In genomic region chr19:13024958-13025653, GRCh38 we compare ENCODE assay signal across 9 cellular contexts. TPM values are rescaled to one million over a fixed set of nuclear protein-coding genes. Genes with fewer than 3 reads are reported as not detected.
DNase-seq lines count a peak whose midpoint lies in the region; ATAC-seq and TF ChIP-seq lines count a peak whose summit lies in the region.
"Had no signal": no experiment of that assay in that cellular context is flagged by ENCODE, and none has a peak within 500 bp of the region (broad histone marks: within the 10 kb centered on the region; RNA-seq: fewer than 3 reads in every experiment).

No MANE protein-coding gene starts in this region.

- H3K4me1 ChIP-seq in lower lobe of right lung, result peaks cover 95% of the 10 kb centered on the region
- peaks cover 0 to 92% (median 38%) of the 10 kb centered on the region in 4 donors for H3K4me1 ChIP-seq in tibial nerve

- no peak overlapping the region for H3K27ac ChIP-seq in brain microvascular endothelial cell
- H3K27ac ChIP-seq in lower lobe of right lung, result peak overlapping the region; percentile 87
- H3K27ac ChIP-seq in tibial nerve, result peak overlapping the region in 2 of 4 donors; percentile 92 to 95

- intact Hi-C loops in lower lobe of right lung (cut with DNase I), result no loop called here

- peak; percentile 16 to 27 for ATAC-seq in lower lobe of right lung
- ATAC-seq in GM19023 (IDR thresholded peaks at IDR 0.05; ENCODE audit: unreplicated experiment), result no peak

- DNase-seq in NCI-H1092 treated with DMSO at 0.1 percent for 48 hours (lab: John Stamatoyannopoulos, UW) (peak; percentile 25), NCI-H1092 (lab: John Stamatoyannopoulos, UW) (no peak), brain microvascular endothelial cell (no peak), lower lobe of right lung (peak; percentile 79), tibial nerve (ENCODE audit: low spot score in 2 of 2) (no peak), NCI-H446 (lab: John Stamatoyannopoulos, UW) (no peak), NCI-H526 treated with DMSO at 0.1 percent for 48 hours (lab: John Stamatoyannopoulos, UW) (no peak)

- H3K4me3 ChIP-seq in brain microvascular endothelial cell (ENCODE audit: low read depth, low read length) (peak overlapping the region; percentile 9), lower lobe of right lung (peak overlapping the region; percentile 55), tibial nerve (peak overlapping the region; percentile 22 to 49 (median 40))

- WGBS in tibial nerve, 2 donors, result 53 to 59% methylated on average over 45 of the region's 45 CpGs

- H3K36me3 ChIP-seq in brain microvascular endothelial cell (replicated peaks) (no peaks in the 10 kb centered on the region), lower lobe of right lung (no peaks in the 10 kb centered on the region), tibial nerve (peaks cover 0 to 9% (median 0%) of the 10 kb centered on the region in 3 donors)

- TF ChIP-seq POLR2A in tibial nerve (IDR thresholded peaks at IDR 0.05), result no peak

- in situ Hi-C loops in brain microvascular endothelial cell (cut with HindIII; ENCODE audit: low pct_ligation_motif_present, low sequenced_read_pairs), result no loop called here

- H3K27me3 ChIP-seq in brain microvascular endothelial cell (replicated peaks) (no peaks in the 10 kb centered on the region), lower lobe of right lung (ENCODE audit: low read depth) (no peaks in the 10 kb centered on the region), tibial nerve (no peaks in the 10 kb centered on the region)

- TF ChIP-seq CTCF in brain microvascular endothelial cell (IDR thresholded peaks at IDR 0.05; ENCODE audit: low read depth, low read length, missing control alignments), result no peak
- TF ChIP-seq CTCF in lower lobe of right lung (IDR thresholded peaks at IDR 0.05), result no peak
- no peak for TF ChIP-seq CTCF in tibial nerve (IDR thresholded peaks at IDR 0.05)

- TF ChIP-seq EP300 in tibial nerve (IDR thresholded peaks at IDR 0.05), result no peak

- no peaks in the 10 kb centered on the region for H3K9me3 ChIP-seq in lower lobe of right lung
- no peaks in the 10 kb centered on the region for H3K9me3 ChIP-seq in tibial nerve

RNA-seq across cellular contexts. Expression of gene NFIX, which starts 29.8 kb away (rescaled TPM):
- total RNA-seq in lower lobe of right lung (146 TPM), tibial nerve (10 to 100 TPM; 39.8 to 55.8 (median 48.2) TPM)

RNA-seq across cellular contexts. Expression of gene DAND5, which starts 55.7 kb away (rescaled TPM):
- total RNA-seq in lower lobe of right lung, result 0.32 TPM
- not detected for total RNA-seq in tibial nerve
- total RNA-seq: T-helper 2 cell treated with Interferon-gamma antibody and Interleukin-4, amounts not matched to agents 100 ng/mL and 5 ng/mL, for 36 hours had no signal

Comparison
In these comparisons a context has a peak if more than half of its experiments do, and no peak if none do; other contexts are left out.
1. DNase-seq: peak in NCI-H1092 treated with DMSO at 0.1 percent for 48 hours (single experiment) and lower lobe of right lung (single experiment); none in NCI-H1092 (single experiment), brain microvascular endothelial cell (single experiment), tibial nerve (0 of 2), NCI-H446 (0 of 2) and NCI-H526 treated with DMSO at 0.1 percent for 48 hours (single experiment).
2. Peak in every context shown above with its lines, with median percentiles within 50 percentile points of each other: H3K4me3 ChIP-seq.